8 cellular contexts compared by ENCODE assay signal in the genomic region with DNA sequence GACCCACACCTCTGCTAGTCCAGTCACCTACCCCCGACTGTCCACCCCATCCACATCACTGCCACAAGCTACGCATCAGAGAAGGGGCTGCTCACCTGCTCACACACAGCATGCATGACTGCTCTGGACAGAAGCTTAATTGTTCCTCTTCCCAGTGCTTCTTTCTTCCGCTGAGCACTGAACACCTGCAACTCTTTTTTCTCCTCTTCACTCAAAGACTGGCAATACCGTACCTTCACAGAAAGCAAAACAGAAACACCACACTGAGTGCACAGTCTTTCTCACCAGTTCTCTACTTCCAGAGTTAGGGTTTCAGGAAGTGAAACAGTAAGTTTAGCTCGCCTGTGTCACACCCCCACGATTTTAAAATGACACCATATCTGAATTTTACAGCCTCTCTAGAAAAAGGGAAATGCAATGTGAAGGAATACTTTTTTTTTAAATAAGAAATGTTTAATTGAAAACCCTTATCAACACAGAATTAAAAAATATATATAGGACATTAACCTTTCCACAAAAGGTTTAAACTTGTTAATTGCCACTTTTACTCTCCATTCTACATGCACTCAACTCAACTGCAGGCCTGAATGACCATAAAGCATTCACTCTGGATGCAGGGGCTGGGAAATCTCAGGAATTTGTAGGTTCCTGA.
DNase-seq lines count a peak whose midpoint lies in the region; ATAC-seq and TF ChIP-seq lines count a peak whose summit lies in the region.

No MANE protein-coding gene starts in this region.

- H3K9me2 ChIP-seq in SU-DHL-6 (replicated peaks; ENCODE audit: insufficient read depth, low read length): no peaks in the 10 kb centered on the region

- no peaks in the 10 kb centered on the region for H3K79me2 ChIP-seq in SU-DHL-6 (ENCODE audit: insufficient read depth, low read length)

- ATAC-seq in CD8-positive, alpha-beta T cell: peak; percentile 29
- peak; percentile 94 for ATAC-seq in GM19023 (IDR thresholded peaks at IDR 0.05; ENCODE audit: unreplicated experiment)
- ATAC-seq in HG03064 (IDR thresholded peaks at IDR 0.05; ENCODE audit: low read depth, unreplicated experiment): peak; percentile 97

- H2AFZ ChIP-seq in SU-DHL-6 (ENCODE audit: low read depth, low read length, severe bottlenecking): no peak overlapping the region

- no peak for DNase-seq in CD8-positive, alpha-beta T cell
- DNase-seq in spleen: no peak
- DNase-seq in NCI-H446 treated with DMSO at 0.1 percent for 48 hours (lab: John Stamatoyannopoulos, UW): no peak
- DNase-seq in RKO (ENCODE audit: low spot score): no peak
- DNase-seq in colonic mucosa: no peak

- intact Hi-C loops in CD8-positive, alpha-beta T cell (cut with DNase I, micrococcal nuclease): no loop called here
- intact Hi-C loops in spleen (cut with DNase I; ENCODE audit: low total_unique reads): no loop called here
- intact Hi-C loops in colonic mucosa (cut with DNase I): no loop called here

- H3K27me3 ChIP-seq in CD8-positive, alpha-beta T cell (ENCODE audit: insufficient read depth, low read length): no peaks in the 10 kb centered on the region
- no peaks in the 10 kb centered on the region for H3K27me3 ChIP-seq in SU-DHL-6 (ENCODE audit: low read length)
- no peaks in the 10 kb centered on the region for H3K27me3 ChIP-seq in spleen (replicated peaks in 1 of 7)
- no peaks in the 10 kb centered on the region for H3K27me3 ChIP-seq in colonic mucosa

- CTCF ChIA-PET in CD8-positive, alpha-beta T cell (lab: Charles Lee): interaction anchor here (1.6 kb wide), 1 partner anchor 13 kb away, joined by 3 read pairs; no protein-coding TSS in a partner anchor

- H3K4me3 ChIP-seq in CD8-positive, alpha-beta T cell (ENCODE audit: low read depth, low read length): no peak overlapping the region
- H3K4me3 ChIP-seq in SU-DHL-6 (ENCODE audit: insufficient read depth, low read length, poor library complexity, severe bottlenecking) (peak overlapping the region; percentile 14), spleen (peak overlapping the region in 6 of 8 donors; percentile 10 to 58 (median 23)), colonic mucosa (no peak overlapping the region)

- H3K9ac ChIP-seq in SU-DHL-6 (ENCODE audit: low read length): peak overlapping the region; percentile 31; the same call in 1 of the 2 replicates
- H3K9ac ChIP-seq in colonic mucosa (ENCODE audit: low read depth in 2 of 2, low read length in 2 of 2): no peak overlapping the region

- H3K36me3 Mint-ChIP-seq in CD8-positive, alpha-beta T cell: no peaks in the 10 kb centered on the region

- no peak for TF ChIP-seq POLR2A in spleen (IDR thresholded peaks at IDR 0.05)

- H3K4me1 Mint-ChIP-seq in CD8-positive, alpha-beta T cell (ENCODE audit: low read depth): peaks cover 16% of the 10 kb centered on the region

- H3F3A ChIP-seq in SU-DHL-6 (ENCODE audit: insufficient read depth): peaks cover 22% of the 10 kb centered on the region

- peaks cover 3% of the 10 kb centered on the region for H3K4me1 ChIP-seq in CD8-positive, alpha-beta T cell (ENCODE audit: insufficient read depth, low read length)
- peaks cover 12 to 82% (median 68%) of the 10 kb centered on the region in 6 donors for H3K4me1 ChIP-seq in spleen
- no peaks in the 10 kb centered on the region for H3K4me1 ChIP-seq in colonic mucosa

- H4K20me1 ChIP-seq in SU-DHL-6 (ENCODE audit: low read depth, low read length): no peaks in the 10 kb centered on the region

- peak overlapping the region; percentile 71 for H3K27ac Mint-ChIP-seq in CD8-positive, alpha-beta T cell

- H3K4me2 ChIP-seq in SU-DHL-6 (ENCODE audit: low read depth, low read length, poor library complexity, severe bottlenecking): peak overlapping the region; percentile 56

- no peak for TF ChIP-seq CTCF in CD8-positive, alpha-beta T cell (IDR thresholded peaks at IDR 0.05)
- TF ChIP-seq CTCF in SU-DHL-6 (IDR thresholded peaks at IDR 0.05; ENCODE audit: insufficient read depth, low read length, poor library complexity, severe bottlenecking) (no peak), spleen (IDR thresholded peaks at IDR 0.05 in 8 of 11, conservative IDR thresholded peaks at IDR 0.05 in 3 of 11) (no peak), colonic mucosa (IDR thresholded peaks at IDR 0.05) (no peak)

- H3K4me3 Mint-ChIP-seq in CD8-positive, alpha-beta T cell: peak overlapping the region; percentile 20

- no peaks in the 10 kb centered on the region for H3K36me3 ChIP-seq in CD8-positive, alpha-beta T cell (ENCODE audit: insufficient read depth, low read length)
- H3K36me3 ChIP-seq in SU-DHL-6 (ENCODE audit: low read length) (no peaks in the 10 kb centered on the region), spleen (peaks cover 0 to 77% (median 28%) of the 10 kb centered on the region in 6 donors), colonic mucosa (no peaks in the 10 kb centered on the region)

- POLR2A ChIA-PET in CD8-positive, alpha-beta T cell (lab: Charles Lee): no interaction called here

- H3K27ac ChIP-seq in CD8-positive, alpha-beta T cell (ENCODE audit: low read depth, low read length): no peak overlapping the region
- H3K27ac ChIP-seq in SU-DHL-6 (ENCODE audit: low read depth, low read length) (peak overlapping the region; percentile 82), spleen (peak overlapping the region; percentile 55 to 86 (median 71)), colonic mucosa (no peak overlapping the region)

- H3K9me3 ChIP-seq in CD8-positive, alpha-beta T cell (ENCODE audit: low read length): no peaks in the 10 kb centered on the region
- H3K9me3 ChIP-seq in SU-DHL-6 (ENCODE audit: insufficient read depth, low read length) (no peaks in the 10 kb centered on the region), spleen (no peaks in the 10 kb centered on the region), colonic mucosa (no peaks in the 10 kb centered on the region)

- H3K9me3 Mint-ChIP-seq in CD8-positive, alpha-beta T cell: no peaks in the 10 kb centered on the region

- H3K27me3 Mint-ChIP-seq in CD8-positive, alpha-beta T cell (ENCODE audit: low read depth): peaks cover 36% of the 10 kb centered on the region

- WGBS in spleen, 5 donors: 25 to 48% (median 33%) methylated on average over 6 of the region's 6 CpGs

Comparison
In these comparisons a context has a peak if more than half of its experiments do, and no peak if none do; other contexts are left out.
1. ATAC-seq: peak in every context shown above with its lines; median percentile 97 in HG03064; 94 in GM19023; 29 in CD8-positive, alpha-beta T cell.
2. H3K27ac ChIP-seq: peak in SU-DHL-6 (single experiment) and spleen (8 of 8); none in CD8-positive, alpha-beta T cell (single experiment) and colonic mucosa (single experiment).
3. H3K4me3 ChIP-seq: peak in SU-DHL-6 (single experiment) and spleen (6 of 8); none in CD8-positive, alpha-beta T cell (single experiment) and colonic mucosa (single experiment).